33 cellular contexts compared by ENCODE assay signal in the genomic region with DNA sequence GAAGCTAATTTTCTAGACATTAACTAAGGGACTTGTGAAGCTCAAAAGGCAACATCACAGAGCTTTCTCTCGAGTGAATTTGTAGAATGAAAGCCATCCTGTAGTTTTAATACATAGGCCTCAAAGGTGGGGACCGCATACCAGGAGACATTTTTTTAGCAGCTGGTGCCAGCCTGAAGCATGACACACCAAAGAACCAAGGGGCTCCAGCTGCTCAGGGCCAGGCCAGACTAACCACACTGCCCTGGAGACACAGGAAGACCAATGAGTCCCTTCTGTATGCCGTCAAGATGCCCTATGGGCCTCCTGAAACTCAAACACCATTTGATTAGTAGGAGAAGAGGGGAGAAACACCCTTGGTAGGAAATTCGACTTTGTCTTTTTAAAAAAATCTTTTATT.
"Had no signal": no experiment of that assay in that cellular context is flagged by ENCODE, and none has a peak within 500 bp of the region (broad histone marks: within the 10 kb centered on the region; RNA-seq: fewer than 3 reads in every experiment).

No MANE protein-coding gene starts in this region.

- H3K27ac ChIP-seq: ascending aorta, cardiac muscle cell, KMS-11, WERI-Rb-1 had no signal

- H3K27me3 Mint-ChIP-seq: activated naive CD4-positive, alpha-beta T cell treated with anti-CD3 and anti-CD28 coated beads, Interleukin-2, amount 50 U/mL, for 24 hours; activated naive CD8-positive, alpha-beta T cell treated with anti-CD3 and anti-CD28 coated beads, Interleukin-2, amount 10 ng/mL, durations not matched to agents 7 days and 5 days; activated T-cell treated with anti-CD3 and anti-CD28 coated beads, Interleukin-2, amount 50 U/mL, for 24 hours had no signal

- H3K27me3 ChIP-seq: ascending aorta, cardiac muscle cell had no signal

- H3K4me1 Mint-ChIP-seq: activated CD4-positive, alpha-beta memory T cell treated with anti-CD3 and anti-CD28 coated beads, Interleukin-2, amount 10 ng/mL, durations not matched to agents 7 days and 5 days; activated naive CD4-positive, alpha-beta T cell treated with anti-CD3 and anti-CD28 coated beads, Interleukin-2, amount 50 U/mL, for 24 hours; activated naive CD8-positive, alpha-beta T cell treated with anti-CD3 and anti-CD28 coated beads, Interleukin-2, amount 10 ng/mL, durations not matched to agents 7 days and 5 days had no signal

- H3K4me2 ChIP-seq: KMS-11 had no signal

- H3K27ac Mint-ChIP-seq: activated CD4-positive, alpha-beta memory T cell treated with anti-CD3 and anti-CD28 coated beads, Interleukin-2, amount 10 ng/mL, durations not matched to agents 7 days and 5 days; activated naive CD4-positive, alpha-beta T cell treated with anti-CD3 and anti-CD28 coated beads, Interleukin-2, amount 50 U/mL, for 24 hours; activated naive CD8-positive, alpha-beta T cell treated with anti-CD3 and anti-CD28 coated beads, Interleukin-2, amount 10 ng/mL, durations not matched to agents 7 days and 5 days; activated T-cell treated with anti-CD3 and anti-CD28 coated beads, Interleukin-2, amount 50 U/mL, for 24 hours; activated T-helper 2 cell treated with anti-CD3 and anti-CD28 coated beads, Interferon-gamma antibody, Interleukin-2, Interleukin-4, amounts not matched to agents 10 μg/mL and 5 μg/mL and 100 μg/mL, durations not matched to agents 14 hours and 24 hours and 36 hours had no signal

- H3K4me3 ChIP-seq: ascending aorta, cardiac muscle cell had no signal

- DNase-seq: activated CD4-positive, alpha-beta memory T cell treated with anti-CD3 and anti-CD28 coated beads, Interleukin-2, amount 10 ng/mL, durations not matched to agents 7 days and 5 days; activated CD4-positive, alpha-beta T cell treated with anti-CD3 and anti-CD28 coated beads for 1 hour; activated CD4-positive, alpha-beta T cell treated with anti-CD3 and anti-CD28 coated beads for 48 hours; activated CD4-positive, CD25-positive, alpha-beta regulatory T cell; activated CD8-positive, alpha-beta memory T cell treated with anti-CD3 and anti-CD28 coated beads for 24 hours; activated gamma-delta T cell; activated naive CD4-positive, alpha-beta T cell treated with Interleukin-2 at 50 U/mL for 16 hours; activated naive CD8-positive, alpha-beta T cell treated with anti-CD3 and anti-CD28 coated beads, Interleukin-2, amount 10 ng/mL, durations not matched to agents 7 days and 5 days; activated T-cell treated with anti-CD3 and anti-CD28 coated beads, Interleukin-2, amount 50 U/mL, for 24 hours; amygdala; NCI-H1092 treated with DMSO at 0.1 percent for 48 hours; NCI-H1417; NCI-H146; NCI-H187; NCI-H2029 treated with DMSO at 0.1 percent for 48 hours; NCI-H2107; NCI-H2171; NCI-H510A; NCI-H526; NCI-H748 treated with DMSO at 0.1 percent for 48 hours; RPMI8226; SHP77 treated with DMSO at 0.1 percent for 48 hours; SW 1271; T-helper 1 cell; T-helper 2 cell; T1000; WERI-Rb-1 had no signal

- H3K4me1 ChIP-seq: ascending aorta had no signal

- H3K36me3 ChIP-seq: ascending aorta, cardiac muscle cell, WERI-Rb-1 had no signal

- ATAC-seq: Panc1 had no signal

- H3K4me3 Mint-ChIP-seq: activated CD4-positive, alpha-beta memory T cell treated with anti-CD3 and anti-CD28 coated beads, Interleukin-2, amount 10 ng/mL, durations not matched to agents 7 days and 5 days; activated naive CD4-positive, alpha-beta T cell treated with anti-CD3 and anti-CD28 coated beads, Interleukin-2, amount 50 U/mL, for 24 hours; activated naive CD8-positive, alpha-beta T cell treated with anti-CD3 and anti-CD28 coated beads, Interleukin-2, amount 10 ng/mL, durations not matched to agents 7 days and 5 days; activated T-cell treated with anti-CD3 and anti-CD28 coated beads, Interleukin-2, amount 50 U/mL, for 24 hours had no signal

- H3K9ac ChIP-seq: KMS-11 had no signal
